Comparison of ENCODE assay signal across 12 cellular contexts in the genomic region with DNA sequence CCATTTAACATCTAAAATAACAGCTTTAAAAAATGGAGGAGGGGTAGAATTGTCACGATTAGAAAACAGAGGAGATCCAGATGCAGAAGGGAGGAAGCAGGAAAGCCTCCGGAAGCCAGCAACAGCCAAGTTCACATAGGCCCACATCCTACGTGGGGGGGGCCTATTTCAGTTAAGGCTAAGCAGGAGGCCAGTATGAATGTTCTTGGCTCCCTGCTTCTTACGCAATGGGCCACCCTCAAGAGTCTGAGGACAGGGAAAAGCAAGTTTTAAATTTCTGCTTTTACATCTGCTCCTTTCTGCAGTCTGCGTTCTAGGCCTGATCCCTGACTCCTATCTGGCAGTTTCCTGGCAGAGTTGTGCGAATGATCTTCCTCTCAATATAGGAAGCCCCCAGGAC. TPM values are rescaled to one million over a fixed set of nuclear protein-coding genes. Genes with fewer than 3 reads are reported as not detected.
A peak's percentile ranks its signal among the peaks of the same experiment; 100 is the strongest.
DNase-seq lines count a peak whose midpoint lies in the region; ATAC-seq and TF ChIP-seq lines count a peak whose summit lies in the region.
"Had no signal": no experiment of that assay in that cellular context is flagged by ENCODE, and none has a peak within 500 bp of the region (broad histone marks: within the 10 kb centered on the region; RNA-seq: fewer than 3 reads in every experiment).

No MANE protein-coding gene starts in this region.

- H3K79me1 ChIP-seq in neuronal stem cell (ENCODE audit: low read depth, low read length), result peaks cover 11% of the 10 kb centered on the region

- no peak overlapping the region for H2AFZ ChIP-seq in neuronal stem cell (ENCODE audit: low read length)

- peak overlapping the region in 10 of 12 donors; percentile 4 to 71 (median 54) for H3K27ac ChIP-seq in heart left ventricle
- peak overlapping the region in 3 of 4 donors; percentile 55 to 70 (median 67) for H3K27ac ChIP-seq in sigmoid colon
- H3K27ac ChIP-seq in neuronal stem cell (replicated peaks; ENCODE audit: low read length), result no peak overlapping the region
- H3K27ac ChIP-seq: cardiac muscle cell had no signal

- intact Hi-C loops in heart left ventricle (cut with DNase I), result loop anchor here in 2 of 10 donors (5.0 kb wide), 1 partner anchor 46 kb away; a partner anchor contains a TSS
- intact Hi-C loops in sigmoid colon (cut with DNase I), result no loop called here

- no peak overlapping the region for H4K8ac ChIP-seq in neuronal stem cell (ENCODE audit: low read depth, low read length)

- H3K23ac ChIP-seq in neuronal stem cell (ENCODE audit: low read depth, low read length, poor library complexity), result no peak overlapping the region

- H3K4me1 ChIP-seq in heart left ventricle, result peaks cover 0 to 21% (median 10%) of the 10 kb centered on the region in 12 donors
- peaks cover 0 to 13% (median 13%) of the 10 kb centered on the region in 4 donors for H3K4me1 ChIP-seq in sigmoid colon
- peaks cover 0 to 5% of the 10 kb centered on the region in 2 donors for H3K4me1 ChIP-seq in neuronal stem cell (ENCODE audit: control insufficient read depth in 2 of 2, insufficient read depth in 1 of 2, low read depth in 1 of 2, low read length in 2 of 2)

- H4K91ac ChIP-seq in neuronal stem cell (ENCODE audit: low read depth, low read length, poor library complexity), result no peak overlapping the region

- H3K9ac ChIP-seq in neuronal stem cell (ENCODE audit: low read depth, low read length, poor library complexity), result no peak overlapping the region

- no peaks in the 10 kb centered on the region for H3K36me3 ChIP-seq in heart left ventricle
- no peaks in the 10 kb centered on the region for H3K36me3 ChIP-seq in sigmoid colon
- peaks cover 36 to 44% of the 10 kb centered on the region in 2 donors for H3K36me3 ChIP-seq in neuronal stem cell (replicated peaks in 1 of 2; ENCODE audit: control insufficient read depth in 2 of 2, insufficient read depth in 2 of 2, low read length in 2 of 2)
- H3K36me3 ChIP-seq: cardiac muscle cell had no signal

- H3K4me3 ChIP-seq in heart left ventricle, result no peak overlapping the region
- H3K4me3 ChIP-seq in sigmoid colon, result no peak overlapping the region
- H3K4me3 ChIP-seq in neuronal stem cell (ENCODE audit: low read length in 2 of 2), result no peak overlapping the region
- H3K4me3 ChIP-seq: cardiac muscle cell had no signal

- H2BK15ac ChIP-seq in neuronal stem cell (ENCODE audit: low read length), result no peak overlapping the region

- no peak overlapping the region for H2BK5ac ChIP-seq in neuronal stem cell (ENCODE audit: low read length)

- H2BK12ac ChIP-seq in neuronal stem cell (ENCODE audit: low read length), result no peak overlapping the region

- no peak overlapping the region for H3K14ac ChIP-seq in neuronal stem cell (ENCODE audit: low read length)

- DNase-seq in GDM1 (lab: John Stamatoyannopoulos, UW) (peak; percentile 54), UCSD-AML1 (lab: John Stamatoyannopoulos, UW; ENCODE audit: unreplicated experiment) (peak; percentile 75), heart left ventricle (peak; percentile 46 to 79 (median 70)), sigmoid colon (peak; percentile 93), NCI-H2081 (lab: John Stamatoyannopoulos, UW) (no peak), neuronal stem cell (ENCODE audit: low spot score) (no peak)
- DNase-seq in activated CD4-positive, alpha-beta T cell treated with anti-CD3 and anti-CD28 coated beads for 48 hours, result no peak
- DNase-seq: erythroblast; occipital lobe; stimulated activated CD4-positive, alpha-beta T cell treated with anti-CD3 and anti-CD28 coated beads, Interleukin-4, amount 100 ng/mL, for 1 hour had no signal

- H3K9me3 ChIP-seq in heart left ventricle, result no peaks in the 10 kb centered on the region
- no peaks in the 10 kb centered on the region for H3K9me3 ChIP-seq in sigmoid colon
- no peaks in the 10 kb centered on the region for H3K9me3 ChIP-seq in neuronal stem cell (replicated peaks in 1 of 2; ENCODE audit: control insufficient read depth in 2 of 2, insufficient read depth in 1 of 2, low read depth in 1 of 2, low read length in 2 of 2)

- H3K4ac ChIP-seq in neuronal stem cell (ENCODE audit: low read length), result no peak overlapping the region

- ATAC-seq in heart left ventricle (peak in 3 of 4 donors; percentile 17 to 68 (median 63)), GM18870 (IDR thresholded peaks at IDR 0.05; ENCODE audit: unreplicated experiment) (no peak)

- TF ChIP-seq CTCF in heart left ventricle (IDR thresholded peaks at IDR 0.05) (no peak), sigmoid colon (IDR thresholded peaks at IDR 0.05) (no peak)

- TF ChIP-seq EP300 in sigmoid colon (IDR thresholded peaks at IDR 0.05), result no peak

- WGBS in heart left ventricle, 4 donors, result 36 to 48% (median 42%) methylated on average over 6 of the region's 6 CpGs
- 63 to 83% methylated on average over 6 of the region's 6 CpGs for WGBS in sigmoid colon, 2 donors
- WGBS in neuronal stem cell (ENCODE audit: extremely low coverage in 2 of 2, insufficient read length in 2 of 2, insufficient replicate concordance in 1 of 2), 2 donors, result no CpG with 5 or more reads among the region's 6 CpGs

- H2AK5ac ChIP-seq in neuronal stem cell (ENCODE audit: low read depth, low read length), result no peak overlapping the region

- H3K27me3 ChIP-seq in heart left ventricle (peaks cover 0 to 6% (median 0%) of the 10 kb centered on the region in 9 donors), sigmoid colon (no peaks in the 10 kb centered on the region), neuronal stem cell (ENCODE audit: control insufficient read depth in 3 of 3, insufficient read depth in 3 of 3, low read depth in 1 of 3, low read length in 3 of 3) (no peaks in the 10 kb centered on the region)
- H3K27me3 ChIP-seq: cardiac muscle cell had no signal

- no peak overlapping the region for H3K4me2 ChIP-seq in neuronal stem cell (ENCODE audit: insufficient read depth, low read length, poor library complexity, severe bottlenecking)

- H3K18ac ChIP-seq in neuronal stem cell (ENCODE audit: low read length), result no peak overlapping the region

- no peak overlapping the region for H2BK120ac ChIP-seq in neuronal stem cell (ENCODE audit: low read depth, low read length)

- TF ChIP-seq POLR2A in heart left ventricle (IDR thresholded peaks at IDR 0.05) (no peak), sigmoid colon (IDR thresholded peaks at IDR 0.05) (no peak)

RNA-seq across cellular contexts. Expression of a gene that starts 30.6 kb away (rescaled TPM):
- total RNA-seq in heart left ventricle (1 to 10 TPM; 3.6 to 9.2 (median 5.3) TPM), sigmoid colon (1 to 10 TPM; 3.6 to 7.3 (median 4.8) TPM)
- polyA plus RNA-seq in heart left ventricle (10 to 100 TPM in 1 of 2 donors, 1 to 10 TPM in 1; 3.8 to 12.1 TPM), sigmoid colon (10 to 100 TPM in 2 of 3 donors, 1 to 10 TPM in 1; 9.0 to 17.6 (median 15.0) TPM)
- 7.9 TPM for polyA plus RNA-seq in neuronal stem cell (2013, experiment 1 of 2)
- 7.9 TPM for polyA plus RNA-seq in neuronal stem cell (2013, experiment 2 of 2)

RNA-seq across cellular contexts. Expression of a gene that starts 47.6 kb away (rescaled TPM):
- total RNA-seq in heart left ventricle (1 to 10 TPM in 5 of 9 donors, under 1 TPM in 3, not detected in 1; 0.39 to 2.5 (median 1.0) TPM), sigmoid colon (not detected)
- polyA plus RNA-seq in heart left ventricle (1 to 10 TPM in 1 of 2 donors, under 1 TPM in 1; 0.55 to 1.9 TPM), sigmoid colon (1 to 10 TPM in 2 of 3 donors, not detected in 1; 1.6 to 1.7 TPM)
- polyA plus RNA-seq in neuronal stem cell (2013, experiment 1 of 2), result 27.6 TPM
- 27.7 TPM for polyA plus RNA-seq in neuronal stem cell (2013, experiment 2 of 2)
- total RNA-seq: occipital lobe had no signal

RNA-seq across cellular contexts. Expression of a gene that starts 50.1 kb away (rescaled TPM):
- 10 to 100 TPM; 11.5 to 22.9 (median 15.1) TPM for total RNA-seq in heart left ventricle
- polyA plus RNA-seq in heart left ventricle, result 1 to 10 TPM; 5.2 to 6.2 TPM
- total RNA-seq in sigmoid colon, result 10 to 100 TPM; 29.7 to 68.1 (median 39.6) TPM
- polyA plus RNA-seq in sigmoid colon, result 10 to 100 TPM; 10.9 to 16.7 (median 12.0) TPM
- polyA plus RNA-seq in neuronal stem cell (2013, experiment 1 of 2), result 59.9 TPM
- 60.7 TPM for polyA plus RNA-seq in neuronal stem cell (2013, experiment 2 of 2)

Comparison
In these comparisons a context has a peak if more than half of its experiments do, and no peak if none do; other contexts are left out.
1. DNase-seq: peak in GDM1 (single experiment), UCSD-AML1 (single experiment), heart left ventricle (5 of 5) and sigmoid colon (single experiment); none in activated CD4-positive, alpha-beta T cell treated with anti-CD3 and anti-CD28 coated beads for 48 hours (single experiment), NCI-H2081 (0 of 2) and neuronal stem cell (single experiment).